ENCODE assay signal across 1 cellular context in genomic region chr11:113570906-113571305, GRCh38.
TF ChIP-seq lines count a peak whose summit lies in the region.

No MANE protein-coding gene starts in this region.

TF ChIP-seq in GM23338, 12 proteins besides CTCF, POLR2A, EP300 and RAD21 (continued from another document):
- TF ChIP-seq REST (IDR thresholded peaks at IDR 0.05; ENCODE audit: unreplicated experiment) = no peak
- no peak for TF ChIP-seq EZH2 (IDR thresholded peaks at IDR 0.05; ENCODE audit: low read depth, unreplicated experiment)
- no peak for TF ChIP-seq JUNB (IDR thresholded peaks at IDR 0.05; ENCODE audit: unreplicated experiment)
- TF ChIP-seq POLR2AphosphoS5 (IDR thresholded peaks at IDR 0.05; ENCODE audit: low read depth) = no peak
- no peak for TF ChIP-seq ZNF331 (CRISPR knock-in tag; IDR thresholded peaks at IDR 0.05; ENCODE audit: low read depth)
- TF ChIP-seq ZNF114 (CRISPR knock-in tag; IDR thresholded peaks at IDR 0.05) = no peak
- TF ChIP-seq EZH2phosphoT487 (IDR thresholded peaks at IDR 0.05; ENCODE audit: unreplicated experiment) = no peak
- no peak for TF ChIP-seq CREB1 (CRISPR knock-in tag; IDR thresholded peaks at IDR 0.05; ENCODE audit: low read depth)
